In genomic region chr1:38123356-38123755, GRCh38 we compare ENCODE assay signal across 16 cellular contexts.
DNase-seq lines count a peak whose midpoint lies in the region; ATAC-seq, FAIRE-seq and TF ChIP-seq lines count a peak whose summit lies in the region.
"Had no signal": no experiment of that assay in that cellular context is flagged by ENCODE, and none has a peak within 500 bp of the region (broad histone marks: within the 10 kb centered on the region; RNA-seq: fewer than 3 reads in every experiment).

No MANE protein-coding gene starts in this region.

- ATAC-seq in HG03442 (IDR thresholded peaks at IDR 0.05; ENCODE audit: unreplicated experiment), result no peak
- ATAC-seq in HG03439 (IDR thresholded peaks at IDR 0.05; ENCODE audit: unreplicated experiment), result no peak
- ATAC-seq: psoas muscle had no signal

- peak overlapping the region; percentile 92 for H3K27ac ChIP-seq in trophoblast cell (ENCODE audit: low read depth, low read length)
- H3K27ac ChIP-seq: cardiac muscle cell, psoas muscle, stomach had no signal

- H2BK120ac ChIP-seq in trophoblast cell (ENCODE audit: insufficient read depth, low read length, poor library complexity), result no peak overlapping the region

- no peak overlapping the region for H3K9ac ChIP-seq in trophoblast cell (ENCODE audit: low read length)
- H3K9ac ChIP-seq: SK-N-SH had no signal

- H3K23ac ChIP-seq in trophoblast cell (ENCODE audit: low read length), result no peak overlapping the region

- H2AFZ ChIP-seq in trophoblast cell (ENCODE audit: insufficient read depth, low read length, poor library complexity), result no peak overlapping the region

- peaks cover 22% of the 10 kb centered on the region for H3K79me1 ChIP-seq in trophoblast cell (ENCODE audit: low read length)

- H2BK5ac ChIP-seq in trophoblast cell (ENCODE audit: low read depth, low read length, poor library complexity), result peak overlapping the region; percentile 38

- no CpG with 5 or more reads among the region's 7 CpGs for WGBS in trophoblast cell (ENCODE audit: extremely low coverage, insufficient coverage, insufficient read length)

- no peaks in the 10 kb centered on the region for H3K9me3 ChIP-seq in trophoblast cell (ENCODE audit: insufficient read depth, low read depth, low read length)
- H3K9me3 ChIP-seq: HAP-1, psoas muscle, SK-N-SH, stomach had no signal

- H4K8ac ChIP-seq in trophoblast cell (ENCODE audit: low read depth, low read length), result no peak overlapping the region

- DNase-seq in ELF-1 (ENCODE audit: low read depth, low spot score) (peak; percentile 86), M059J (ENCODE audit: low read depth) (peak; percentile 83), bronchial epithelial cell (ENCODE audit: low read depth) (peak; percentile 88), trophoblast cell (peak; percentile 90 to 92), amygdala (lab: John Stamatoyannopoulos, UW) (no peak), superior temporal gyrus (ENCODE audit: extremely low spot score) (no peak)
- DNase-seq: effector memory CD4-positive, alpha-beta T cell; KBM-7; naive B cell; psoas muscle; SK-N-SH; stomach had no signal

- peak overlapping the region; percentile 32 for H3K4me2 ChIP-seq in trophoblast cell (ENCODE audit: low read length)
- H3K4me2 ChIP-seq: SK-N-SH had no signal

- no peak overlapping the region for H4K91ac ChIP-seq in trophoblast cell (ENCODE audit: low read depth, low read length)

- H3K14ac ChIP-seq in trophoblast cell (ENCODE audit: low read length), result no peak overlapping the region

- peak overlapping the region; percentile 25 for H2BK12ac ChIP-seq in trophoblast cell (ENCODE audit: low read length)

- no peak overlapping the region for H3K4me3 ChIP-seq in bronchial epithelial cell (ENCODE audit: low read depth, low read length)
- no peak overlapping the region for H3K4me3 ChIP-seq in trophoblast cell (ENCODE audit: low read depth, low read length)
- H3K4me3 ChIP-seq: cardiac muscle cell, HAP-1, psoas muscle, stomach had no signal

- H3K4ac ChIP-seq in trophoblast cell (ENCODE audit: low read depth, low read length), result no peak overlapping the region

- peaks cover 36 to 49% of the 10 kb centered on the region in 2 experiments for H3K4me1 ChIP-seq in trophoblast cell (ENCODE audit: control insufficient read depth in 1 of 2, insufficient read depth in 2 of 2, low read length in 2 of 2)
- H3K4me1 ChIP-seq: HAP-1, psoas muscle, stomach had no signal

- no peak for TF ChIP-seq CTCF in bronchial epithelial cell (IDR thresholded peaks at IDR 0.05; ENCODE audit: insufficient read depth, low read length, severe bottlenecking)

- H3K27me3 ChIP-seq in bronchial epithelial cell (ENCODE audit: control insufficient read depth, insufficient read depth, low read length), result no peaks in the 10 kb centered on the region
- no peaks in the 10 kb centered on the region for H3K27me3 ChIP-seq in trophoblast cell (ENCODE audit: insufficient read depth, low read length)
- H3K27me3 ChIP-seq: cardiac muscle cell had no signal

- peak; percentile 83 for FAIRE-seq in bronchial epithelial cell (lab: Jason Lieb, UNC)

- H3K18ac ChIP-seq in trophoblast cell (ENCODE audit: low read length), result no peak overlapping the region

- H3K36me3 ChIP-seq in bronchial epithelial cell (ENCODE audit: control insufficient read depth, insufficient read depth, low read length), result no peaks in the 10 kb centered on the region
- H3K36me3 ChIP-seq in trophoblast cell (ENCODE audit: control insufficient read depth in 1 of 2, insufficient read depth in 2 of 2, low read length in 2 of 2), result no peaks in the 10 kb centered on the region
- H3K36me3 ChIP-seq: cardiac muscle cell, HAP-1, stomach had no signal

- H3K79me2 ChIP-seq in trophoblast cell (ENCODE audit: control insufficient read depth, insufficient read depth, low read length, poor library complexity), result no peaks in the 10 kb centered on the region

- H4K12ac ChIP-seq in trophoblast cell (ENCODE audit: low read depth, low read length), result no peak overlapping the region

- H2AK5ac ChIP-seq in trophoblast cell (ENCODE audit: low read length), result no peak overlapping the region

Comparison
In these comparisons a context has a peak if more than half of its experiments do, and no peak if none do; other contexts are left out.
1. DNase-seq: peak in ELF-1 (single experiment), M059J (single experiment), bronchial epithelial cell (single experiment) and trophoblast cell (2 of 2); none in amygdala (0 of 56) and superior temporal gyrus (single experiment).